In genomic region chr7:34115503-34115902, GRCh38 we compare ENCODE assay signal across 29 cellular contexts.
"Had no signal": no experiment of that assay in that cellular context is flagged by ENCODE, and none has a peak within 500 bp of the region (broad histone marks: within the 10 kb centered on the region; RNA-seq: fewer than 3 reads in every experiment).

No MANE protein-coding gene starts in this region.

- H3K27me3 Mint-ChIP-seq: dendritic cell treated with granulocyte-macrophage colony-stimulating factor and Interleukin-4, amounts not matched to agents 40 ng/mL and 50 ng/mL, for 4 days; effector memory CD8-positive, alpha-beta T cell had no signal

- H3K27me3 ChIP-seq: colonic mucosa, dorsolateral prefrontal cortex, esophagus muscularis mucosa, esophagus squamous epithelium, foreskin keratinocyte, gastrocnemius medialis, gastroesophageal sphincter, heart left ventricle, heart right ventricle, hepatocyte had no signal

- H3K4me2 ChIP-seq: hepatocyte had no signal

- H3K4me3 ChIP-seq: colonic mucosa, coronary artery, dorsolateral prefrontal cortex, esophagus muscularis mucosa, esophagus squamous epithelium, gastrocnemius medialis, gastroesophageal sphincter, heart left ventricle, heart right ventricle, hepatocyte had no signal

- DNase-seq: colonic mucosa; cortex of kidney; dermis blood vessel endothelial cell; dorsolateral prefrontal cortex; effector CD4-positive, alpha-beta T cell; effector CD8-positive, alpha-beta T cell; effector memory CD4-positive, alpha-beta T cell; effector memory CD8-positive, alpha-beta T cell; erythroblast; esophagus squamous epithelium; foreskin fibroblast; foreskin keratinocyte; foreskin melanocyte; gastrocnemius medialis; glutamatergic neuron; head of caudate nucleus; heart left ventricle; heart right ventricle had no signal

- H3K4me1 ChIP-seq: colonic mucosa, esophagus squamous epithelium, gastrocnemius medialis, heart left ventricle, heart right ventricle had no signal

- H2AFZ ChIP-seq: hepatocyte had no signal

- H3K79me2 ChIP-seq: hepatocyte had no signal

- H3K9me3 ChIP-seq: colonic mucosa, esophagus squamous epithelium, gastrocnemius medialis, gastroesophageal sphincter had no signal

- ATAC-seq: effector memory CD8-positive, alpha-beta T cell; esophagus mucosa; foreskin keratinocyte; gastrocnemius medialis; gastroesophageal sphincter; heart left ventricle; heart right ventricle had no signal

- H3K4me3 Mint-ChIP-seq: dendritic cell treated with granulocyte-macrophage colony-stimulating factor and Interleukin-4, amounts not matched to agents 40 ng/mL and 50 ng/mL, for 4 days; effector memory CD8-positive, alpha-beta T cell had no signal

- H3K27ac ChIP-seq: colonic mucosa, coronary artery, dorsolateral prefrontal cortex, epithelial cell of prostate, esophagus muscularis mucosa, esophagus squamous epithelium, foreskin keratinocyte, gastrocnemius medialis, gastroesophageal sphincter, heart left ventricle, heart right ventricle, hepatocyte had no signal

- FAIRE-seq: colon, endometrium, endothelial cell of umbilical vein, frontal cortex had no signal

- H3K36me3 ChIP-seq: colonic mucosa, esophagus muscularis mucosa, esophagus squamous epithelium, gastrocnemius medialis, gastroesophageal sphincter, heart left ventricle, heart right ventricle had no signal

- H3K27ac Mint-ChIP-seq: dendritic cell treated with granulocyte-macrophage colony-stimulating factor and Interleukin-4, amounts not matched to agents 40 ng/mL and 50 ng/mL, for 4 days; effector memory CD8-positive, alpha-beta T cell had no signal
